ENCODE assay signal across 9 cellular contexts in the genomic region with DNA sequence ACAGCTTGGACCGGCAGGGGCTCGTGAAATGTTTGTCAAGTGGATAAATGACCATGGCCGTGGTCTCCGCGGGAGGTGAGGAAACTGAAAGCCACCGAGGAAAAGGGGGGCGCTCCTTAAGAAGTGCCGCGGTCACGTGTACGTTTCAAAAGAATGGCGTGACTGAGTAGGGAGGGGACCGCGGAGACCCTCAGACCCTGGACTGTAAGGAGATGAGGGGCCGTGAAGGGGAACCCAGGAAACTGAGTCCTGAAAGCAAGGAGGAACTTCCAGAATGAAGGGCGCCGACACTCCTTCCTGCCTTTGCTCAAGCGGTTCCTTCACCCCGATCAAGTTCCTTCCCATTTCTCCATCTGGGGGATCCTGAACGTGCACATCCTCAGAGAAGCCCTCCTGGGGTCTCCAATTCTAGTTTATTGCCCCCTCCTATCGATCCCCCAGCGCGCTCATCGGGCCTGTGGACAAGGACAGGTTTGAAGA. TPM values are rescaled to one million over a fixed set of nuclear protein-coding genes. Genes with fewer than 3 reads are reported as not detected.
DNase-seq lines count a peak whose midpoint lies in the region; ATAC-seq and TF ChIP-seq lines count a peak whose summit lies in the region.
"Not testable (repeated sequence)": the region's sequence is repeated elsewhere in the genome, so short reads cannot be mapped to it uniquely, and the experiment has no call there.
"Had no signal": no experiment of that assay in that cellular context is flagged by ENCODE, and none has a peak within 500 bp of the region (broad histone marks: within the 10 kb centered on the region; RNA-seq: fewer than 3 reads in every experiment).

No MANE protein-coding gene starts in this region.

- H3K79me2 ChIP-seq in DND-41 (ENCODE audit: insufficient read depth, low read length), result peaks cover 49% of the 10 kb centered on the region
- peaks cover 47% of the 10 kb centered on the region for H3K79me2 ChIP-seq in OCI-LY3 (ENCODE audit: low read length)
- H3K79me2 ChIP-seq in neural cell (replicated peaks; ENCODE audit: insufficient read depth, low read length), result peaks cover 10% of the 10 kb centered on the region

- H3K4me3 Mint-ChIP-seq in activated T-cell treated with anti-CD3 and anti-CD28 coated beads, Interleukin-2, amount 50 U/mL, for 72 hours, result peak overlapping the region; percentile 91 to 100

- H3K9ac ChIP-seq in DND-41 (ENCODE audit: low read depth, low read length) (peak overlapping the region; percentile 98), OCI-LY3 (ENCODE audit: low read length) (peak overlapping the region; percentile 98), iPS-15b (ENCODE audit: low read depth, low read length) (peak overlapping the region; percentile 87), neural cell (ENCODE audit: low read length) (peak overlapping the region; percentile 97)

- H2AFZ ChIP-seq in DND-41 (ENCODE audit: low read depth, low read length), result peak overlapping the region; percentile 96
- H2AFZ ChIP-seq in OCI-LY3 (ENCODE audit: low read depth, low read length), result not testable (repeated sequence)
- peak overlapping the region; percentile 92 for H2AFZ ChIP-seq in neural cell (ENCODE audit: low read depth, low read length)

- H3K27ac ChIP-seq in DND-41 (ENCODE audit: low read length) (peak overlapping the region; percentile 90), OCI-LY3 (ENCODE audit: low read length) (peak overlapping the region; percentile 69), dorsolateral prefrontal cortex (peak overlapping the region in 57 of 59 donors; percentile 59 to 97 (median 89)), neural cell (ENCODE audit: low read length) (peak overlapping the region; percentile 86), testis (peak overlapping the region; percentile 82 to 89)

- H3K4me3 ChIP-seq in DND-41 (ENCODE audit: low read depth in 1 of 2, low read length in 2 of 2), result peak overlapping the region; percentile 96 to 97
- H3K4me3 ChIP-seq in OCI-LY3 (ENCODE audit: low read length), result peak overlapping the region; percentile 85
- H3K4me3 ChIP-seq in dorsolateral prefrontal cortex, result peak overlapping the region; percentile 61 to 100 (median 98)
- peak overlapping the region; percentile 96 for H3K4me3 ChIP-seq in iPS-15b (ENCODE audit: low read depth, low read length)
- peak overlapping the region; percentile 99 for H3K4me3 ChIP-seq in neural cell (ENCODE audit: low read length)
- H3K4me3 ChIP-seq in testis, result peak overlapping the region; percentile 72 to 99

- H3K4me2 ChIP-seq in DND-41 (ENCODE audit: insufficient read depth, low read length), result peak overlapping the region; percentile 97
- peak overlapping the region; percentile 82 for H3K4me2 ChIP-seq in OCI-LY3 (ENCODE audit: low read length)
- H3K4me2 ChIP-seq in neural cell (ENCODE audit: low read length), result peak overlapping the region; percentile 59

- H3K9me3 ChIP-seq in DND-41 (ENCODE audit: insufficient read depth, low read length, severe bottlenecking); OCI-LY3 (ENCODE audit: insufficient read depth, low read length); iPS-15b (ENCODE audit: control insufficient read depth, insufficient read depth, low read length); neural cell (ENCODE audit: low read length); testis: not testable (repeated sequence)

- H3K4me1 Mint-ChIP-seq in activated T-cell treated with anti-CD3 and anti-CD28 coated beads, Interleukin-2, amount 50 U/mL, for 72 hours (ENCODE audit: low read depth), result peaks cover 45% of the 10 kb centered on the region

- TF ChIP-seq CTCF in DND-41 (IDR thresholded peaks at IDR 0.05; ENCODE audit: borderline replicate concordance, extremely low read depth, low read length, poor library complexity, severe bottlenecking); OCI-LY3 (IDR thresholded peaks at IDR 0.05; ENCODE audit: low read depth, low read length); dorsolateral prefrontal cortex (IDR thresholded peaks at IDR 0.05 in 54 of 56, conservative IDR thresholded peaks at IDR 0.05 in 2 of 56; ENCODE audit: low read depth in 1 of 56, partially characterized antibody in 56 of 56); neural cell (IDR thresholded peaks at IDR 0.05; ENCODE audit: poor library complexity, severe bottlenecking); testis (IDR thresholded peaks at IDR 0.05): not testable (repeated sequence)

- H4K20me1 ChIP-seq in DND-41 (ENCODE audit: insufficient read depth, low read length), result peaks cover 13% of the 10 kb centered on the region
- H4K20me1 ChIP-seq in OCI-LY3 (ENCODE audit: insufficient read depth, low read length); neural cell (ENCODE audit: insufficient read depth): not testable (repeated sequence)

- H3K4me1 ChIP-seq in DND-41 (ENCODE audit: insufficient read depth, low read length) (peaks cover 38% of the 10 kb centered on the region), OCI-LY3 (ENCODE audit: low read length) (peaks cover 13% of the 10 kb centered on the region), testis (peaks cover 27% of the 10 kb centered on the region)
- H3K4me1 ChIP-seq in iPS-15b (ENCODE audit: control insufficient read depth, insufficient read depth, low read length), result not testable (repeated sequence)

- not testable (repeated sequence) for TF ChIP-seq POLR2A in testis (IDR thresholded peaks at IDR 0.05)

- H3K9me2 ChIP-seq in neural cell (ENCODE audit: insufficient read depth, low read length), result not testable (repeated sequence)

- DNase-seq in DND-41; activated T-cell treated with anti-CD3 and anti-CD28 coated beads, Interleukin-2, amount 50 U/mL, for 72 hours; dorsolateral prefrontal cortex; testis: not testable (repeated sequence)

- not testable (repeated sequence) for TF ChIP-seq RAD21 in neural cell (conservative IDR thresholded peaks at IDR 0.05)

- not testable (repeated sequence) for TF ChIP-seq EP300 in neural cell (conservative IDR thresholded peaks at IDR 0.05; ENCODE audit: poor library complexity, severe bottlenecking)

- H3K27ac Mint-ChIP-seq in activated T-cell treated with anti-CD3 and anti-CD28 coated beads, Interleukin-2, amount 50 U/mL, for 72 hours, result peak overlapping the region; percentile 96

- peaks cover 34% of the 10 kb centered on the region for H3K36me3 ChIP-seq in DND-41 (ENCODE audit: insufficient read depth, low read length)
- H3K36me3 ChIP-seq in OCI-LY3 (replicated peaks; ENCODE audit: low read depth, low read length), result peaks cover 15% of the 10 kb centered on the region
- H3K36me3 ChIP-seq in iPS-15b (ENCODE audit: control insufficient read depth, insufficient read depth, low read length); neural cell (ENCODE audit: insufficient read depth, low read length); testis (ENCODE audit: low read depth, missing control alignments): not testable (repeated sequence)

- WGBS in testis, 2 donors, result 0 to 1% methylated on average over 18 to 24 of the region's 24 CpGs

- not testable (repeated sequence) for H3K9me3 Mint-ChIP-seq in activated T-cell treated with anti-CD3 and anti-CD28 coated beads, Interleukin-2, amount 50 U/mL, for 72 hours

- H3K36me3 Mint-ChIP-seq in activated T-cell treated with anti-CD3 and anti-CD28 coated beads, Interleukin-2, amount 50 U/mL, for 72 hours (ENCODE audit: insufficient read depth in 2 of 2), result peaks cover 9 to 17% of the 10 kb centered on the region in 2 donors

- not testable (repeated sequence) for H3K27me3 ChIP-seq in DND-41 (ENCODE audit: insufficient read depth, low read length, poor library complexity); OCI-LY3 (ENCODE audit: low read depth, low read length); dorsolateral prefrontal cortex; neural cell (ENCODE audit: insufficient read depth, low read depth, low read length); testis
- H3K27me3 ChIP-seq in iPS-15b (ENCODE audit: control insufficient read depth, insufficient read depth, low read length), result peaks cover 13% of the 10 kb centered on the region

- not testable (repeated sequence) for H3F3A ChIP-seq in neural cell (ENCODE audit: insufficient read depth, low read length, poor library complexity, severe bottlenecking)

- ATAC-seq in DND-41 (ENCODE audit: insufficient read depth, low read depth) (peak; percentile 9; the same call in 2 of the 3 replicates), HG02870 (IDR thresholded peaks at IDR 0.05; ENCODE audit: unreplicated experiment) (peak; percentile 7)
- not testable (repeated sequence) for ATAC-seq in activated T-cell treated with anti-CD3 and anti-CD28 coated beads, Interleukin-2, amount 50 U/mL, for 72 hours (replicated peaks in 1 of 2)

- not testable (repeated sequence) for H3K27me3 Mint-ChIP-seq in activated T-cell treated with anti-CD3 and anti-CD28 coated beads, Interleukin-2, amount 50 U/mL, for 72 hours (ENCODE audit: low read depth)

- intact Hi-C loops in dorsolateral prefrontal cortex (cut with DNase I); testis (cut with DNase I; ENCODE audit: low total_unique reads): not testable (repeated sequence)

RNA-seq across cellular contexts. Expression of a gene that starts 0.4 kb away (rescaled TPM):
- total RNA-seq in activated T-cell treated with anti-CD3 and anti-CD28 coated beads, Interleukin-2, amount 50 U/mL, for 72 hours, result 10 to 100 TPM; 28.7 to 33.3 TPM
- total RNA-seq in dorsolateral prefrontal cortex (10 to 100 TPM; 22.8 to 59.4 (median 39.9) TPM), testis (10 to 100 TPM; 49.1 to 51.9 TPM)
- polyA plus RNA-seq in neural cell (22.9 and 31.4 TPM in 2 replicates), testis (ENCODE audit: insufficient read depth, low read depth, low replicate concordance) (34.4 TPM)
- polyA minus RNA-seq in neural cell, result 39.6 and 40.2 TPM in 2 replicates

RNA-seq across cellular contexts. Expression of a gene that starts 0.7 kb away (rescaled TPM):
- total RNA-seq in activated T-cell treated with anti-CD3 and anti-CD28 coated beads, Interleukin-2, amount 50 U/mL, for 72 hours, result 100 to 1,000 TPM; 145 to 167 TPM
- total RNA-seq in dorsolateral prefrontal cortex, result 10 to 100 TPM; 52.1 to 95.9 (median 74.6) TPM
- polyA plus RNA-seq in neural cell, result 323 and 339 TPM in 2 replicates
- 85.8 and 91.8 TPM in 2 replicates for polyA minus RNA-seq in neural cell
- total RNA-seq in testis, result 100 to 1,000 TPM; 113 to 179 TPM
- 145 TPM for polyA plus RNA-seq in testis (ENCODE audit: insufficient read depth, low read depth, low replicate concordance)

RNA-seq across cellular contexts. Expression of a gene that starts 9.5 kb away (rescaled TPM):
- total RNA-seq in activated T-cell treated with anti-CD3 and anti-CD28 coated beads, Interleukin-2, amount 50 U/mL, for 72 hours, result 1 to 10 TPM; 1.6 to 3.1 TPM
- total RNA-seq in dorsolateral prefrontal cortex (10 to 100 TPM in 2 of 120 experiments, 1 to 10 TPM in 108, under 1 TPM in 10; 0.55 to 13.8 (median 2.0) TPM), testis (10 to 100 TPM; 12.4 to 19.4 TPM)
- polyA plus RNA-seq in neural cell (1.0 TPM in 2 replicates), testis (ENCODE audit: insufficient read depth, low read depth, low replicate concordance) (9.1 TPM)
- 0.46 and 0.49 TPM in 2 replicates for polyA minus RNA-seq in neural cell

RNA-seq across cellular contexts. Expression of a gene that starts 16.2 kb away (rescaled TPM):
- total RNA-seq in activated T-cell treated with anti-CD3 and anti-CD28 coated beads, Interleukin-2, amount 50 U/mL, for 72 hours, result not detected
- total RNA-seq in dorsolateral prefrontal cortex (under 1 TPM in 1 of 120 experiments, not detected in 119; 0.60 TPM), testis (under 1 TPM; 0.31 to 0.39 TPM)
- polyA plus RNA-seq in neural cell (not detected in 2 replicates), testis (ENCODE audit: insufficient read depth, low read depth, low replicate concordance) (2.7 TPM)
- polyA minus RNA-seq in neural cell, result not detected in 2 replicates
- total RNA-seq: HT-29 had no signal

RNA-seq across cellular contexts. Expression of a gene that starts 26.2 kb away (rescaled TPM):
- 10 to 100 TPM in 1 of 2 donors, 1 to 10 TPM in 1; 6.9 to 11.5 TPM for total RNA-seq in activated T-cell treated with anti-CD3 and anti-CD28 coated beads, Interleukin-2, amount 50 U/mL, for 72 hours
- 10 to 100 TPM in 6 of 120 experiments, 1 to 10 TPM in 114; 1.3 to 16.1 (median 5.8) TPM for total RNA-seq in dorsolateral prefrontal cortex
- polyA plus RNA-seq in neural cell, result 1.8 and 3.7 TPM in 2 replicates
- 0.97 and 1.7 TPM in 2 replicates for polyA minus RNA-seq in neural cell
- 1 to 10 TPM; 4.1 to 4.5 TPM for total RNA-seq in testis
- polyA plus RNA-seq in testis (ENCODE audit: insufficient read depth, low read depth, low replicate concordance), result 1.5 TPM
